ENCODE assay signal across 17 cellular contexts in the genomic region with DNA sequence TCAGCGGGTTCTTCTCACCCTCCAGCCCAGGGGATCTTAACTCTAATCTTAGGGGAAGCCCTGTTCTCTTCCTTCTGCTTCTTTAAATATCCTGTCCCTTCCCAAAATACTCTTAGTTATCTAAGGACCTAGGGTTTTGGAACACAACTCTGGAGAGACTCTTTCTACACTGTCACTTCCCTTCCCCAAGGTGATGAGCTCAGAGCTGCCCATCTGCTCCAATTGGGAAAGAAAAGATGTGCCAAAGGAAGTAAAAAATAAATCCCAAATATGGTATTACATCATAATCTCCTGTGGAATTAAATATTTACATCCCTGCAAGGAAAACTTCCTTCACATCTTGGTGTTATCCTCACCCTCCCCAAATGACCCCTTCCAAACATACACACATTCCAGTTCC.
DNase-seq lines count a peak whose midpoint lies in the region; ATAC-seq and TF ChIP-seq lines count a peak whose summit lies in the region.
"Had no signal": no experiment of that assay in that cellular context is flagged by ENCODE, and none has a peak within 500 bp of the region (broad histone marks: within the 10 kb centered on the region; RNA-seq: fewer than 3 reads in every experiment).

No MANE protein-coding gene starts in this region.

- no peaks in the 10 kb centered on the region for H3K27me3 ChIP-seq in sigmoid colon
- H3K27me3 ChIP-seq: BE2C had no signal

- no peaks in the 10 kb centered on the region for H3K4me1 ChIP-seq in sigmoid colon
- H3K4me1 ChIP-seq: BE2C, HAP-1 had no signal

- TF ChIP-seq EP300 in sigmoid colon (IDR thresholded peaks at IDR 0.05) = no peak

- no peak overlapping the region for H3K4me3 ChIP-seq in sigmoid colon
- H3K4me3 ChIP-seq: GM12878, HAP-1 had no signal

- no peak for ATAC-seq in HG03196 (IDR thresholded peaks at IDR 0.05; ENCODE audit: unreplicated experiment)
- no peak for ATAC-seq in GM18502 (IDR thresholded peaks at IDR 0.05; ENCODE audit: poor library complexity, unreplicated experiment)
- ATAC-seq: GM12878 had no signal

- TF ChIP-seq POLR2A in sigmoid colon (IDR thresholded peaks at IDR 0.05) = no peak

- no peaks in the 10 kb centered on the region for H3K9me3 ChIP-seq in sigmoid colon
- H3K9me3 ChIP-seq: BE2C, HAP-1 had no signal

- intact Hi-C loops in sigmoid colon (cut with DNase I) = no loop called here

- DNase-seq in NCI-H446 treated with DMSO at 0.1 percent for 48 hours (lab: John Stamatoyannopoulos, UW) = peak; percentile 12
- peak; percentile 78 for DNase-seq in cerebellum (ENCODE audit: low spot score)
- DNase-seq in middle frontal gyrus (ENCODE audit: extremely low spot score, low spot score) = peak; percentile 36
- DNase-seq in NCI-H2227 (lab: John Stamatoyannopoulos, UW; ENCODE audit: unreplicated experiment) = no peak
- DNase-seq in sigmoid colon = no peak
- DNase-seq: ACHN; BE2C; CD4-positive, CD25-positive, alpha-beta regulatory T cell; CD8-positive, alpha-beta memory T cell; COR-L47; DMS153; DMS79; GF-D8 had no signal

- H3K36me3 ChIP-seq in sigmoid colon = no peaks in the 10 kb centered on the region
- H3K36me3 ChIP-seq: BE2C, HAP-1 had no signal

- TF ChIP-seq CTCF in sigmoid colon (IDR thresholded peaks at IDR 0.05) = no peak

- H3K27ac ChIP-seq in sigmoid colon = no peak overlapping the region

- WGBS in sigmoid colon, 2 donors = 88 to 93% methylated on average over 1 of the region's 1 CpG

Comparison
In these comparisons a context has a peak if more than half of its experiments do, and no peak if none do; other contexts are left out.
1. DNase-seq: peak in NCI-H446 treated with DMSO at 0.1 percent for 48 hours (single experiment), cerebellum (single experiment) and middle frontal gyrus (single experiment); none in NCI-H2227 (single experiment) and sigmoid colon (single experiment).